In genomic region chr2:43157506-43158232, GRCh38 we compare ENCODE assay signal across 9 cellular contexts.
DNase-seq lines count a peak whose midpoint lies in the region; ATAC-seq and TF ChIP-seq lines count a peak whose summit lies in the region.
"Had no signal": no experiment of that assay in that cellular context is flagged by ENCODE, and none has a peak within 500 bp of the region (broad histone marks: within the 10 kb centered on the region; RNA-seq: fewer than 3 reads in every experiment).

No MANE protein-coding gene starts in this region.

- intact Hi-C loops in dendritic cell treated with granulocyte-macrophage colony-stimulating factor and Interleukin-4, amounts not matched to agents 40 ng/mL and 50 ng/mL, for 4 days (cut with micrococcal nuclease): loop anchor here (5.0 kb wide), 1 partner anchor 65 kb away; no protein-coding TSS in a partner anchor

- H3K27ac Mint-ChIP-seq in dendritic cell treated with granulocyte-macrophage colony-stimulating factor and Interleukin-4, amounts not matched to agents 40 ng/mL and 50 ng/mL, for 4 days: peak overlapping the region; percentile 97
- peak overlapping the region; percentile 81 for H3K27ac Mint-ChIP-seq in neural progenitor cell

- peak; percentile 61 for DNase-seq in NB4 (ENCODE audit: low read depth)
- DNase-seq in neural progenitor cell (ENCODE audit: low spot score): no peak
- DNase-seq in activated CD8-positive, alpha-beta memory T cell treated with anti-CD3 and anti-CD28 coated beads for 24 hours: no peak
- DNase-seq in NCI-H1105 (lab: John Stamatoyannopoulos, UW): no peak
- no peak for DNase-seq in NCI-H2107 treated with DMSO at 0.1 percent for 48 hours (lab: John Stamatoyannopoulos, UW; ENCODE audit: unreplicated experiment)

- no peak overlapping the region for H2AFZ ChIP-seq in neural progenitor cell (replicated peaks)

- no peak overlapping the region for H3K4me3 Mint-ChIP-seq in dendritic cell treated with granulocyte-macrophage colony-stimulating factor and Interleukin-4, amounts not matched to agents 40 ng/mL and 50 ng/mL, for 4 days
- H3K4me3 Mint-ChIP-seq in neural progenitor cell: no peak overlapping the region
- H3K4me3 Mint-ChIP-seq: brain had no signal

- no peaks in the 10 kb centered on the region for H3K36me3 Mint-ChIP-seq in dendritic cell treated with granulocyte-macrophage colony-stimulating factor and Interleukin-4, amounts not matched to agents 40 ng/mL and 50 ng/mL, for 4 days (ENCODE audit: low read depth)
- no peaks in the 10 kb centered on the region for H3K36me3 Mint-ChIP-seq in neural progenitor cell
- H3K36me3 Mint-ChIP-seq: brain had no signal

- no peaks in the 10 kb centered on the region for H3K9me3 ChIP-seq in neural progenitor cell (ENCODE audit: low read depth)

- no peaks in the 10 kb centered on the region for H3K36me3 ChIP-seq in neural progenitor cell

- peak overlapping the region; percentile 74 for H3K27ac ChIP-seq in C4-2B
- no peak overlapping the region for H3K27ac ChIP-seq in neural progenitor cell

- H3K9me3 Mint-ChIP-seq in dendritic cell treated with granulocyte-macrophage colony-stimulating factor and Interleukin-4, amounts not matched to agents 40 ng/mL and 50 ng/mL, for 4 days: no peaks in the 10 kb centered on the region
- H3K9me3 Mint-ChIP-seq in neural progenitor cell: no peaks in the 10 kb centered on the region

- H3K4me2 ChIP-seq in neural progenitor cell: no peak overlapping the region

- no peaks in the 10 kb centered on the region for H4K20me1 ChIP-seq in neural progenitor cell (ENCODE audit: low read depth)

- H3K79me2 ChIP-seq in neural progenitor cell (ENCODE audit: low read depth): no peaks in the 10 kb centered on the region

- H3F3A ChIP-seq in neural progenitor cell (ENCODE audit: low read depth): no peaks in the 10 kb centered on the region

- TF ChIP-seq POLR2A in NB4 (IDR thresholded peaks at IDR 0.05; ENCODE audit: extremely low read depth, insufficient read length): no peak

- H3K4me3 ChIP-seq in NB4 (ENCODE audit: low read depth, low read length) (no peak overlapping the region), neural progenitor cell (no peak overlapping the region)

- no peak for ATAC-seq in HG03045 (IDR thresholded peaks at IDR 0.05; ENCODE audit: unreplicated experiment)

- peaks cover 76% of the 10 kb centered on the region for H3K4me1 Mint-ChIP-seq in dendritic cell treated with granulocyte-macrophage colony-stimulating factor and Interleukin-4, amounts not matched to agents 40 ng/mL and 50 ng/mL, for 4 days (ENCODE audit: low read depth)
- peaks cover 34% of the 10 kb centered on the region for H3K4me1 Mint-ChIP-seq in neural progenitor cell

- TF ChIP-seq CTCF in C4-2B (conservative IDR thresholded peaks at IDR 0.05) (no peak), NB4 (IDR thresholded peaks at IDR 0.05; ENCODE audit: low read depth, low read length) (no peak), neural progenitor cell (IDR thresholded peaks at IDR 0.05) (no peak)

- peaks cover 1% of the 10 kb centered on the region for H3K27me3 Mint-ChIP-seq in dendritic cell treated with granulocyte-macrophage colony-stimulating factor and Interleukin-4, amounts not matched to agents 40 ng/mL and 50 ng/mL, for 4 days
- peaks cover 23% of the 10 kb centered on the region for H3K27me3 Mint-ChIP-seq in neural progenitor cell (ENCODE audit: insufficient read depth, low read depth)

- H3K27me3 ChIP-seq in neural progenitor cell: no peaks in the 10 kb centered on the region

- no peak overlapping the region for H3K9ac ChIP-seq in neural progenitor cell

- peaks cover 9% of the 10 kb centered on the region for H3K4me1 ChIP-seq in neural progenitor cell
